Comparison of ENCODE assay signal across 8 cellular contexts in genomic region chr9:137278061-137278912, GRCh38. TPM values are rescaled to one million over a fixed set of nuclear protein-coding genes. Genes with fewer than 3 reads are reported as not detected.
A peak's percentile ranks its signal among the peaks of the same experiment; 100 is the strongest.
DNase-seq lines count a peak whose midpoint lies in the region; ATAC-seq and TF ChIP-seq lines count a peak whose summit lies in the region.

No MANE protein-coding gene starts in this region.

- no peak for ATAC-seq in foreskin keratinocyte

- peak overlapping the region; percentile 60 for H3K4me2 ChIP-seq in trophoblast cell (ENCODE audit: low read length)

- peak overlapping the region; percentile 55 for H3K9ac ChIP-seq in trophoblast cell (ENCODE audit: low read length)

- H2AK5ac ChIP-seq in trophoblast cell (ENCODE audit: low read length) = peak overlapping the region; percentile 40

- H3K23ac ChIP-seq in trophoblast cell (ENCODE audit: low read length) = no peak overlapping the region

- peak overlapping the region; percentile 86 for H2BK120ac ChIP-seq in trophoblast cell (ENCODE audit: insufficient read depth, low read length, poor library complexity)

- H3K27me3 ChIP-seq in foreskin keratinocyte (no peaks in the 10 kb centered on the region), trophoblast cell (ENCODE audit: insufficient read depth, low read length) (no peaks in the 10 kb centered on the region)

- peak; percentile 37 for DNase-seq in SKM-1 treated with dmso at 0.1 percent for 144 hours (lab: John Stamatoyannopoulos, UW; ENCODE audit: unreplicated experiment)
- no peak for DNase-seq in SKM-1 (lab: John Stamatoyannopoulos, UW; ENCODE audit: unreplicated experiment)
- peak; percentile 65 for DNase-seq in UCSD-AML1 (lab: John Stamatoyannopoulos, UW; ENCODE audit: unreplicated experiment)
- DNase-seq in foreskin keratinocyte = no peak
- DNase-seq in trophoblast cell = no peak
- no peak for DNase-seq in G401 (ENCODE audit: low spot score)
- no peak for DNase-seq in globus pallidus (ENCODE audit: low spot score)
- DNase-seq in NCI-H146 (lab: John Stamatoyannopoulos, UW) = no peak

- H3K27ac ChIP-seq in foreskin keratinocyte = peak overlapping the region; percentile 12
- H3K27ac ChIP-seq in trophoblast cell (ENCODE audit: low read depth, low read length) = peak overlapping the region; percentile 50

- peaks cover 17% of the 10 kb centered on the region for H3K79me1 ChIP-seq in trophoblast cell (ENCODE audit: low read length)

- TF ChIP-seq CTCF in foreskin keratinocyte (conservative IDR thresholded peaks at IDR 0.05) = peak; percentile 27

- peak overlapping the region; percentile 84 for H4K91ac ChIP-seq in trophoblast cell (ENCODE audit: low read depth, low read length)

- H3K4me1 ChIP-seq in foreskin keratinocyte (peaks cover 6% of the 10 kb centered on the region), trophoblast cell (ENCODE audit: control insufficient read depth in 1 of 2, insufficient read depth in 2 of 2, low read length in 2 of 2) (peaks cover 27 to 29% of the 10 kb centered on the region in 2 experiments)

- WGBS in trophoblast cell (ENCODE audit: extremely low coverage, insufficient coverage, insufficient read length) = no CpG with 5 or more reads among the region's 84 CpGs

- H3K18ac ChIP-seq in trophoblast cell (ENCODE audit: low read length) = peak overlapping the region; percentile 68

- H2BK5ac ChIP-seq in trophoblast cell (ENCODE audit: low read depth, low read length, poor library complexity) = peak overlapping the region; percentile 29

- H2AFZ ChIP-seq in trophoblast cell (ENCODE audit: insufficient read depth, low read length, poor library complexity) = peak overlapping the region; percentile 68

- H3K36me3 ChIP-seq in trophoblast cell (ENCODE audit: control insufficient read depth in 1 of 2, insufficient read depth in 2 of 2, low read length in 2 of 2) = peaks cover 23 to 27% of the 10 kb centered on the region in 2 experiments

- H3K79me2 ChIP-seq in trophoblast cell (ENCODE audit: control insufficient read depth, insufficient read depth, low read length, poor library complexity) = peaks cover 5% of the 10 kb centered on the region

- H3K4me3 ChIP-seq in trophoblast cell (ENCODE audit: low read depth, low read length) = peak overlapping the region; percentile 58

- H2BK12ac ChIP-seq in trophoblast cell (ENCODE audit: low read length) = peak overlapping the region; percentile 21

- in situ Hi-C loops in G401 (cut with HindIII; ENCODE audit: low sequenced_read_pairs) = no loop called here

- H3K14ac ChIP-seq in trophoblast cell (ENCODE audit: low read length) = peak overlapping the region; percentile 83

- H3K9me3 ChIP-seq in trophoblast cell (ENCODE audit: insufficient read depth, low read depth, low read length) = peaks cover 17% of the 10 kb centered on the region

- H4K8ac ChIP-seq in trophoblast cell (ENCODE audit: low read depth, low read length) = peak overlapping the region; percentile 73

- H4K12ac ChIP-seq in trophoblast cell (ENCODE audit: low read depth, low read length) = peak overlapping the region; percentile 85

- H3K4ac ChIP-seq in trophoblast cell (ENCODE audit: low read depth, low read length) = peak overlapping the region; percentile 53

RNA-seq across cellular contexts. Expression of gene TOR4A, which starts 0.8 kb away (rescaled TPM):
- 15.8 and 19.9 TPM in 2 replicates for total RNA-seq in foreskin keratinocyte
- polyA plus RNA-seq in foreskin keratinocyte = 11.8 and 15.7 TPM in 2 replicates
- polyA plus RNA-seq in trophoblast cell (2013) = 6.7 and 6.8 TPM in 2 replicates
- total RNA-seq in G401 (2014; rRNA removed; shearing (Covaris generic)) = 38.2 and 41.7 TPM in 2 replicates

RNA-seq across cellular contexts. Expression of gene NELFB, which starts 23.2 kb away (rescaled TPM):
- total RNA-seq in foreskin keratinocyte = 47.5 and 51.3 TPM in 2 replicates
- polyA plus RNA-seq in foreskin keratinocyte = 50.3 and 54.3 TPM in 2 replicates
- 33.0 and 34.2 TPM in 2 replicates for polyA plus RNA-seq in trophoblast cell (2013)
- 93.6 and 118 TPM in 2 replicates for total RNA-seq in G401 (2014; rRNA removed; shearing (Covaris generic))

RNA-seq across cellular contexts. Expression of gene NRARP, which starts 23.8 kb away (rescaled TPM):
- total RNA-seq in foreskin keratinocyte = 0.81 and 1.1 TPM in 2 replicates
- polyA plus RNA-seq in foreskin keratinocyte = 0.76 and 0.96 TPM in 2 replicates
- 1.6 and 1.7 TPM in 2 replicates for polyA plus RNA-seq in trophoblast cell (2013)
- 6.3 and 6.7 TPM in 2 replicates for total RNA-seq in G401 (2014; rRNA removed; shearing (Covaris generic))

RNA-seq across cellular contexts. Expression of gene STPG3, which starts 27.2 kb away (rescaled TPM):
- not detected in 2 replicates for total RNA-seq in foreskin keratinocyte
- not detected in 2 replicates for polyA plus RNA-seq in foreskin keratinocyte
- polyA plus RNA-seq in trophoblast cell (2013) = not detected in 2 replicates
- total RNA-seq in G401 (2014; rRNA removed; shearing (Covaris generic)) = not detected in 2 replicates

RNA-seq across cellular contexts. Expression of gene TUBB4B, which starts 37.2 kb away (rescaled TPM):
- 766 and 947 TPM in 2 replicates for total RNA-seq in foreskin keratinocyte
- 1,088 and 1,242 TPM in 2 replicates for polyA plus RNA-seq in foreskin keratinocyte
- polyA plus RNA-seq in trophoblast cell (2013) = 432 and 443 TPM in 2 replicates
- 1,012 and 1,099 TPM in 2 replicates for total RNA-seq in G401 (2014; rRNA removed; shearing (Covaris generic))

Comparison
In these comparisons a context has a peak if more than half of its experiments do, and no peak if none do; other contexts are left out.
1. DNase-seq: peak in SKM-1 treated with dmso at 0.1 percent for 144 hours (single experiment) and UCSD-AML1 (single experiment); none in SKM-1 (single experiment), foreskin keratinocyte (0 of 2), trophoblast cell (0 of 2), G401 (single experiment), globus pallidus (single experiment) and NCI-H146 (single experiment).